ENCODE assay signal across 8 cellular contexts in the genomic region with DNA sequence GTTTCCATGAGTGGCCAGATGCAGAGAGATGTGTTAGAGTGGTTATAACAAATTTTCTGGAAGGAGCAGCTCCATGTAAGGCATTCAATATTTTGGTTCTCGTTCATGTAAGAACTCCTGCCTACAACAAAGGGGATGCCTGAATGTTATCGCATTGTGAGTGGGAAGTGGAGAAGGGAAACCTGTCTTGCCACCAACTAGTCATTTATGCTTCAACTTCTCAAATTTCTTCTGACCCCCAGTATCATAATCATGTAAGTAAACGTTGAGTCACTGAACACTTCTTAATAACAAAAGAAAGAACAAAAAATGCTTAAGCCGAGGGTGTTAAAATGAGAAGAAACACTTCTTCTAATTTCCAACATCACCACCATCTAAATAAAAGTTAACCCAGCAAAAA.
"Had no signal": no experiment of that assay in that cellular context is flagged by ENCODE, and none has a peak within 500 bp of the region (broad histone marks: within the 10 kb centered on the region; RNA-seq: fewer than 3 reads in every experiment).

No MANE protein-coding gene starts in this region.

- H3K9me3 ChIP-seq: HAP-1 had no signal

- DNase-seq: GM23248, GOT3, H7, HFFc6 had no signal

- H3K36me3 Mint-ChIP-seq: IgD-negative memory B cell had no signal

- H3K27ac Mint-ChIP-seq: HFFc6, IgD-negative memory B cell had no signal

- H3K9me3 Mint-ChIP-seq: HFFc6 had no signal

- H3K4me3 ChIP-seq: GM23248, HAP-1 had no signal

- H3K4me3 Mint-ChIP-seq: HFFc6, IgD-negative memory B cell had no signal

- FAIRE-seq: HepG2 had no signal

- H3K36me3 ChIP-seq: HAP-1 had no signal

- H3K4me1 Mint-ChIP-seq: IgD-negative memory B cell had no signal

- H2AFZ ChIP-seq: GM23248 had no signal

- H3K9ac ChIP-seq: GM23248 had no signal

- H3K27ac ChIP-seq: GM23248, HL-60 had no signal
